In the genomic region with DNA sequence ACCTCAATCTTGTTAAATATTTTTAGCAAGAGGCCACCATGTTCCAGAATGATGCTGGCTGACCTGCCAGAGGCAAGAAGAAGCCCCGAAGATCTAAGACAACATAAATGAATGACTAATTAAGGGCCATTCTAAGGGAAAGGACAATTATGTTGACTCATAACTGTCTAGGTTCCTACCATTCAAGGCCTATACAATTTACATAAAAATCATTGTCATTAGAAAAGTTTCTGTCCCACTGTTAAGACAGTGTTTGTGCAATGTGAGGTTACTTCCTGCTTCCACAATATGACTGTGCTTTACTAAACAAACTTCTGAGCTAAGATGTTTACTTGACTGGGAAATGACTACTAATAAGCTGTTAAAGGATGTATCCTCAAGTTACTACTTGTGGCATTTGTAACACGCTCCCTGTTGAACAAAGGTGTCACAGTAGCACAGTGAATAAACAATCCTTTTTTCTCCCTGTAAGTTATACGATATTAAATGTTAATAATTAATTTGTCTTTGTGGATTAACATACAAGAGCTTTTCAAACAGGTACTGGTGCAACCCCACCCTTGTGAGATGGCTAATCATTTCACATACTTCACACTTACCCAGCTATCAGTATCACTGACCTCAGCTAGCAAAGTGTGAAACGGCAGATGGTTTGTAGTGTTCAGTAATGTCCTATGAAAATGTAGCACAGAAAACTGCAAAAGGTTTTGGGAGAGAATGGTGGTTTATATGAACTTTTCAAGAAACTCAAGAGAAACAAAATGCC, we compare ENCODE assay signal across 7 cellular contexts.
DNase-seq lines count a peak whose midpoint lies in the region; ATAC-seq, FAIRE-seq and TF ChIP-seq lines count a peak whose summit lies in the region.

No MANE protein-coding gene starts in this region.

- no peaks in the 10 kb centered on the region for H3K36me3 ChIP-seq in bronchial epithelial cell (ENCODE audit: control insufficient read depth, insufficient read depth, low read length)
- H3K36me3 ChIP-seq in spleen, result no peaks in the 10 kb centered on the region
- H3K36me3 ChIP-seq in tibial nerve, result no peaks in the 10 kb centered on the region

- H3K27me3 Mint-ChIP-seq in nephron progenitor cell (ENCODE audit: low read depth, poor library complexity), result no peaks in the 10 kb centered on the region

- no peak overlapping the region for H3K4me3 ChIP-seq in bronchial epithelial cell (ENCODE audit: low read depth, low read length)
- H3K4me3 ChIP-seq in spleen, result peak overlapping the region in 1 of 8 donors; percentile 28
- H3K4me3 ChIP-seq in tibial nerve, result no peak overlapping the region

- FAIRE-seq in bronchial epithelial cell (lab: Jason Lieb, UNC), result no peak

- H3K27me3 ChIP-seq in bronchial epithelial cell (ENCODE audit: control insufficient read depth, insufficient read depth, low read length) (no peaks in the 10 kb centered on the region), spleen (replicated peaks in 1 of 7) (no peaks in the 10 kb centered on the region), tibial nerve (no peaks in the 10 kb centered on the region)

- H3K36me3 Mint-ChIP-seq in nephron progenitor cell (ENCODE audit: low read depth), result no peaks in the 10 kb centered on the region

- H3K27ac ChIP-seq in spleen, result peak overlapping the region in 7 of 8 donors; percentile 44 to 78 (median 63)
- H3K27ac ChIP-seq in tibial nerve, result no peak overlapping the region

- no peak for TF ChIP-seq EP300 in tibial nerve (IDR thresholded peaks at IDR 0.05)

- DNase-seq in bronchial epithelial cell (ENCODE audit: low read depth) (peak; percentile 94), spleen (no peak), glomerular visceral epithelial cell (ENCODE audit: extremely low spot score) (no peak), nephron progenitor cell (no peak), tibial nerve (ENCODE audit: low spot score in 2 of 2) (no peak)

- no peaks in the 10 kb centered on the region for H3K9me3 Mint-ChIP-seq in nephron progenitor cell

- TF ChIP-seq POLR2A in spleen (IDR thresholded peaks at IDR 0.05) (no peak), tibial nerve (IDR thresholded peaks at IDR 0.05) (no peak)

- intact Hi-C loops in spleen (cut with DNase I; ENCODE audit: low total_unique reads), result no loop called here

- H3K4me1 ChIP-seq in spleen (peaks cover 0 to 25% (median 5%) of the 10 kb centered on the region in 6 donors), tibial nerve (peaks cover 0 to 4% (median 0%) of the 10 kb centered on the region in 4 donors)

- H3K4me3 Mint-ChIP-seq in nephron progenitor cell, result no peak overlapping the region

- H3K9me3 ChIP-seq in spleen (no peaks in the 10 kb centered on the region), tibial nerve (no peaks in the 10 kb centered on the region)

- H3K27ac Mint-ChIP-seq in nephron progenitor cell, result no peak overlapping the region

- 73 to 82% (median 80%) methylated on average over 4 of the region's 4 CpGs for WGBS in spleen, 5 donors
- 74 to 77% methylated on average over 4 of the region's 4 CpGs for WGBS in tibial nerve, 2 donors

- TF ChIP-seq CTCF in bronchial epithelial cell (IDR thresholded peaks at IDR 0.05; ENCODE audit: insufficient read depth, low read length, severe bottlenecking) (no peak), spleen (IDR thresholded peaks at IDR 0.05 in 8 of 11, conservative IDR thresholded peaks at IDR 0.05 in 3 of 11) (no peak), nephron progenitor cell (IDR thresholded peaks at IDR 0.05) (no peak), tibial nerve (IDR thresholded peaks at IDR 0.05) (no peak)

- peak; percentile 65 for ATAC-seq in GM19395 (IDR thresholded peaks at IDR 0.05; ENCODE audit: unreplicated experiment)
- peak; percentile 57 for ATAC-seq in HG03045 (IDR thresholded peaks at IDR 0.05; ENCODE audit: unreplicated experiment)

- H3K4me1 Mint-ChIP-seq in nephron progenitor cell, result peaks cover 33% of the 10 kb centered on the region

Comparison
In these comparisons a context has a peak if more than half of its experiments do, and no peak if none do; other contexts are left out.
1. H3K27ac ChIP-seq: peak in spleen (7 of 8); none in tibial nerve (0 of 4).